12 cellular contexts compared by ENCODE assay signal in genomic region chr1:24991242-24992037, GRCh38.
DNase-seq lines count a peak whose midpoint lies in the region; ATAC-seq and TF ChIP-seq lines count a peak whose summit lies in the region.
"Had no signal": no experiment of that assay in that cellular context is flagged by ENCODE, and none has a peak within 500 bp of the region (broad histone marks: within the 10 kb centered on the region; RNA-seq: fewer than 3 reads in every experiment).

No MANE protein-coding gene starts in this region.

- intact Hi-C loops in CD4-positive, alpha-beta T cell (cut with DNase I, micrococcal nuclease): loop anchor here (2.0 to 5.0 kb wide), 2 partner anchors 39 to 41 kb away; no protein-coding TSS in a partner anchor

- peak overlapping the region; percentile 93 for H3K27ac Mint-ChIP-seq in CD4-positive, alpha-beta T cell
- H3K27ac Mint-ChIP-seq in activated naive CD4-positive, alpha-beta T cell treated with anti-CD3 and anti-CD28 coated beads, Interleukin-2, amount 10 ng/mL, durations not matched to agents 7 days and 5 days: peak overlapping the region; percentile 97
- H3K27ac Mint-ChIP-seq in natural killer cell treated with Interleukin-12 subunit alpha and Interleukin-12 subunit beta and Interleukin-15 and Interleukin-18, amount 100 ng/mL, for 72 hours: peak overlapping the region; percentile 86 to 89

- peaks cover 93% of the 10 kb centered on the region for H3K4me1 Mint-ChIP-seq in CD4-positive, alpha-beta T cell (ENCODE audit: low read depth)
- peaks cover 99% of the 10 kb centered on the region for H3K4me1 Mint-ChIP-seq in activated naive CD4-positive, alpha-beta T cell treated with anti-CD3 and anti-CD28 coated beads, Interleukin-2, amount 10 ng/mL, durations not matched to agents 7 days and 5 days
- peaks cover 58 to 64% of the 10 kb centered on the region in 2 donors for H3K4me1 Mint-ChIP-seq in natural killer cell treated with Interleukin-12 subunit alpha and Interleukin-12 subunit beta and Interleukin-15 and Interleukin-18, amount 100 ng/mL, for 72 hours (ENCODE audit: low read depth in 2 of 2)

- no peaks in the 10 kb centered on the region for H3K36me3 Mint-ChIP-seq in CD4-positive, alpha-beta T cell (ENCODE audit: low read depth)
- peaks cover 13% of the 10 kb centered on the region for H3K36me3 Mint-ChIP-seq in activated naive CD4-positive, alpha-beta T cell treated with anti-CD3 and anti-CD28 coated beads, Interleukin-2, amount 10 ng/mL, durations not matched to agents 7 days and 5 days
- H3K36me3 Mint-ChIP-seq in natural killer cell treated with Interleukin-12 subunit alpha and Interleukin-12 subunit beta and Interleukin-15 and Interleukin-18, amount 100 ng/mL, for 72 hours: peaks cover 1% of the 10 kb centered on the region

- no peak for TF ChIP-seq CTCF in CD4-positive, alpha-beta T cell (IDR thresholded peaks at IDR 0.05)

- no peaks in the 10 kb centered on the region for H3K9me3 Mint-ChIP-seq in CD4-positive, alpha-beta T cell
- no peaks in the 10 kb centered on the region for H3K9me3 Mint-ChIP-seq in activated naive CD4-positive, alpha-beta T cell treated with anti-CD3 and anti-CD28 coated beads, Interleukin-2, amount 10 ng/mL, durations not matched to agents 7 days and 5 days
- no peaks in the 10 kb centered on the region for H3K9me3 Mint-ChIP-seq in natural killer cell treated with Interleukin-12 subunit alpha and Interleukin-12 subunit beta and Interleukin-15 and Interleukin-18, amount 100 ng/mL, for 72 hours

- POLR2A ChIA-PET in CD4-positive, alpha-beta T cell (lab: Charles Lee): interaction anchor here (1.0 to 5.7 kb wide), 7 partner anchors 9 to 241 kb away, joined by 3 to 39 read pairs (median 4); partner anchors contain the start of genes RUNX3 and SYF2

- H3K36me3 ChIP-seq in KOPT-K1 (ENCODE audit: insufficient read depth, low read length): no peaks in the 10 kb centered on the region
- H3K36me3 ChIP-seq: upper lobe of left lung had no signal

- peak; percentile 24 for ATAC-seq in CD4-positive, alpha-beta T cell (ENCODE audit: poor library complexity)
- ATAC-seq in natural killer cell treated with Interleukin-12 subunit alpha and Interleukin-12 subunit beta and Interleukin-15 and Interleukin-18, amount 100 ng/mL, for 72 hours: peak in 1 of 2 donors; percentile 59
- ATAC-seq in HG03342 (IDR thresholded peaks at IDR 0.05; ENCODE audit: unreplicated experiment): no peak
- no peak for ATAC-seq in GM19324 (IDR thresholded peaks at IDR 0.05; ENCODE audit: low FRiP score, unreplicated experiment)
- ATAC-seq: left colon had no signal

- H3K4me3 Mint-ChIP-seq in CD4-positive, alpha-beta T cell: peak overlapping the region; percentile 68
- peak overlapping the region; percentile 63 for H3K4me3 Mint-ChIP-seq in activated naive CD4-positive, alpha-beta T cell treated with anti-CD3 and anti-CD28 coated beads, Interleukin-2, amount 10 ng/mL, durations not matched to agents 7 days and 5 days
- H3K4me3 Mint-ChIP-seq in natural killer cell treated with Interleukin-12 subunit alpha and Interleukin-12 subunit beta and Interleukin-15 and Interleukin-18, amount 100 ng/mL, for 72 hours: peak overlapping the region; percentile 72

- peak in 1 of 10 experiments; percentile 31 for DNase-seq in CD4-positive, alpha-beta T cell
- DNase-seq in activated naive CD4-positive, alpha-beta T cell treated with anti-CD3 and anti-CD28 coated beads, Interleukin-2, amount 10 ng/mL, durations not matched to agents 7 days and 5 days: peak; percentile 31
- DNase-seq in natural killer cell treated with Interleukin-12 subunit alpha and Interleukin-12 subunit beta and Interleukin-15 and Interleukin-18, amount 100 ng/mL, for 72 hours (ENCODE audit: low spot score): no peak
- no peak for DNase-seq in kidney glomerular epithelial cell (lab: John Stamatoyannopoulos, UW)
- DNase-seq: left colon, NCI-H1417, NCI-H82, upper lobe of left lung had no signal

- no peaks in the 10 kb centered on the region for H3K27me3 Mint-ChIP-seq in CD4-positive, alpha-beta T cell
- H3K27me3 Mint-ChIP-seq in activated naive CD4-positive, alpha-beta T cell treated with anti-CD3 and anti-CD28 coated beads, Interleukin-2, amount 10 ng/mL, durations not matched to agents 7 days and 5 days: no peaks in the 10 kb centered on the region
- H3K27me3 Mint-ChIP-seq in natural killer cell treated with Interleukin-12 subunit alpha and Interleukin-12 subunit beta and Interleukin-15 and Interleukin-18, amount 100 ng/mL, for 72 hours: peaks cover 11 to 25% of the 10 kb centered on the region in 2 donors

- CTCF ChIA-PET in CD4-positive, alpha-beta T cell (lab: Charles Lee): interaction anchor here (0.7 to 2.3 kb wide), 8 partner anchors 17 to 59 kb away, joined by 3 to 9 read pairs (median 4); no protein-coding TSS in a partner anchor
- CTCF ChIA-PET in activated naive CD4-positive, alpha-beta T cell treated with anti-CD3 and anti-CD28 coated beads, Interleukin-2, amount 10 ng/mL, durations not matched to agents 7 days and 5 days (lab: Charles Lee): interaction anchor here (0.8 to 3.1 kb wide), 7 partner anchors 10 to 110 kb away, joined by 3 to 17 read pairs (median 4); no protein-coding TSS in a partner anchor

- no peaks in the 10 kb centered on the region for H3K27me3 ChIP-seq in CD4-positive, alpha-beta T cell (ENCODE audit: control insufficient read depth, insufficient read depth, low read length)
- H3K27me3 ChIP-seq: upper lobe of left lung had no signal

- H3K27ac ChIP-seq in CD4-positive, alpha-beta T cell (ENCODE audit: low read depth, low read length): peak overlapping the region; percentile 87
- peak overlapping the region; percentile 94 for H3K27ac ChIP-seq in KOPT-K1 (ENCODE audit: low read depth, low read length, poor library complexity, severe bottlenecking)
- H3K27ac ChIP-seq: dorsolateral prefrontal cortex had no signal

- no peaks in the 10 kb centered on the region for H3K9me3 ChIP-seq in CD4-positive, alpha-beta T cell (ENCODE audit: control insufficient read depth, low read length)
- no peaks in the 10 kb centered on the region for H3K9me3 ChIP-seq in KOPT-K1 (ENCODE audit: insufficient read depth, low read length, poor library complexity, severe bottlenecking)
